24 cellular contexts compared by ENCODE assay signal in the genomic region with DNA sequence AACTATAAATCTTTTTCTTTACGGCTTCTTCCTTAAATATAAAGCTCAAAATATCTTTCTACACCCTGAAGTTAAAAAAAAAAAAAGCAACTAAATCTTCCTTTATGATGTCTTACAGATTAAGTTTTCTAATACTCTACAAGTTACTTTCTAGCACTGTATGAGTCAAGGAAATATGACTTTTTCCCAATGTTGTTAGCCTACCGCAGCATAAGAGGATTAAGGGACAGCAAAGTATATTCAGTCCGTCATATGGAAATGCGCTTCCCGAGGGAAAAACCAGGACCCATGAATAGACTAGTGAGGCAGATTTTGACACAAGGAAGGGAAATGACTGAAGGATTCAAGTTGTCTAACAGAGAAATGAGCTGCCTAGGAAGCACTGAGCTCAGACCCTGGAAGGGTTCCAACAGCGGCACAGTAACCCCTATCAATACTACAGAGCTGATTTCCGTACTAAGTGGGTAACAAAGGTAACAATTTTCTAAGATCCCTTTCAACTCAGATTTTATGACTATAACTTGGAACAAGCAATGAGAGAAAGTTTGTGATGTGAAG. TPM values are rescaled to one million over a fixed set of nuclear protein-coding genes. Genes with fewer than 3 reads are reported as not detected.
DNase-seq lines count a peak whose midpoint lies in the region; ATAC-seq, FAIRE-seq and TF ChIP-seq lines count a peak whose summit lies in the region.
"Had no signal": no experiment of that assay in that cellular context is flagged by ENCODE, and none has a peak within 500 bp of the region (broad histone marks: within the 10 kb centered on the region; RNA-seq: fewer than 3 reads in every experiment).

No MANE protein-coding gene starts in this region.

- H3K9ac ChIP-seq in endothelial cell of umbilical vein (replicated peaks; ENCODE audit: extremely low read depth, insufficient read depth, low read length), result no peak overlapping the region

- dilution Hi-C loops in endothelial cell of umbilical vein (cut with MboI; ENCODE audit: extremely low pct_ligation_motif_present, low sequenced_read_pairs), result no loop called here

- TF ChIP-seq EP300 in esophagus muscularis mucosa (IDR thresholded peaks at IDR 0.05), result no peak

- no peak overlapping the region for H3K4me3 Mint-ChIP-seq in osteocyte (ENCODE audit: unreplicated experiment)
- H3K4me3 Mint-ChIP-seq: activated naive CD4-positive, alpha-beta T cell treated with anti-CD3 and anti-CD28 coated beads for 36 hours; activated T-helper 1 cell treated with anti-CD3 and anti-CD28 coated beads, Interleukin-12 subunit alpha, Interleukin-12 subunit beta, Interleukin-2, Interleukin-4 antibody, amounts not matched to agents 30 ng/mL and 10 ng/mL and 1 ng/mL, durations not matched to agents 14 hours and 24 hours and 36 hours; endodermal cell; immature natural killer cell; stimulated activated naive CD8-positive, alpha-beta T cell treated with anti-CD3 and anti-CD28 coated beads, Interleukin-15, Interleukin-2, amounts not matched to agents 100 ng/mL and 50 ng/mL, for 24 hours had no signal

- no peak for ATAC-seq in HG03457 (IDR thresholded peaks at IDR 0.05; ENCODE audit: unreplicated experiment)
- ATAC-seq: gastroesophageal sphincter, left lobe of liver had no signal

- CTCF ChIA-PET in endothelial cell of umbilical vein (lab: Charles Lee), result interaction anchor here (0.6 to 1.4 kb wide), 4 partner anchors 12 to 56 kb away, joined by 3 to 4 read pairs (median 4); no protein-coding TSS in a partner anchor

- H3K27ac ChIP-seq in endothelial cell of umbilical vein (ENCODE audit: insufficient read depth, low read depth, low read length) (no peak overlapping the region), esophagus muscularis mucosa (replicated peaks in 1 of 4) (no peak overlapping the region)
- H3K27ac ChIP-seq: gastroesophageal sphincter, neutrophil, SJSA1 had no signal

- H3K27ac Mint-ChIP-seq in osteocyte (ENCODE audit: unreplicated experiment), result peak overlapping the region; percentile 38
- H3K27ac Mint-ChIP-seq: activated naive CD4-positive, alpha-beta T cell treated with anti-CD3 and anti-CD28 coated beads for 36 hours; endodermal cell; immature natural killer cell; stimulated activated naive CD8-positive, alpha-beta T cell treated with anti-CD3 and anti-CD28 coated beads, Interleukin-15, Interleukin-2, amounts not matched to agents 100 ng/mL and 50 ng/mL, for 24 hours had no signal

- TF ChIP-seq POLR2A in endothelial cell of umbilical vein (IDR thresholded peaks at IDR 0.05; ENCODE audit: low read depth, low read length), result no peak
- TF ChIP-seq POLR2A in esophagus muscularis mucosa (IDR thresholded peaks at IDR 0.05; ENCODE audit: low read depth), result no peak

- H2AFZ ChIP-seq in endothelial cell of umbilical vein (ENCODE audit: low read depth, low read length), result no peak overlapping the region

- intact Hi-C loops in endothelial cell of umbilical vein (cut with micrococcal nuclease) (loop anchor here (2.0 kb wide), 1 partner anchor 37 kb away; no protein-coding TSS in a partner anchor), esophagus muscularis mucosa (cut with DNase I) (loop anchor here (5.0 kb wide), 1 partner anchor 49 kb away; no protein-coding TSS in a partner anchor)

- no peaks in the 10 kb centered on the region for H3K27me3 ChIP-seq in endothelial cell of umbilical vein (ENCODE audit: control insufficient read depth in 2 of 2, insufficient read depth in 2 of 2, low read length in 2 of 2)
- H3K27me3 ChIP-seq in esophagus muscularis mucosa, result no peaks in the 10 kb centered on the region
- H3K27me3 ChIP-seq: gastroesophageal sphincter, SJSA1 had no signal

- POLR2A ChIA-PET in endothelial cell of umbilical vein (lab: Charles Lee), result interaction anchor here (1.0 kb wide), 1 partner anchor 13 kb away, joined by 3 read pairs; no protein-coding TSS in a partner anchor

- H3K4me1 ChIP-seq in endothelial cell of umbilical vein (ENCODE audit: control insufficient read depth, extremely low read depth, insufficient read depth, low read length), result peaks cover 8% of the 10 kb centered on the region
- peaks cover 6 to 71% (median 40%) of the 10 kb centered on the region in 4 donors for H3K4me1 ChIP-seq in esophagus muscularis mucosa

- TF ChIP-seq CTCF in D721Med (IDR thresholded peaks at IDR 0.05; ENCODE audit: insufficient read depth, missing control alignments) (no peak), endothelial cell of umbilical vein (IDR thresholded peaks at IDR 0.05; ENCODE audit: extremely low read depth in 1 of 2, insufficient read depth in 1 of 2, low read depth in 1 of 2, low read length in 2 of 2) (no peak), osteocyte (IDR thresholded peaks at IDR 0.05) (no peak), esophagus muscularis mucosa (IDR thresholded peaks at IDR 0.05) (no peak)

- H4K20me1 ChIP-seq in endothelial cell of umbilical vein (replicated peaks; ENCODE audit: control insufficient read depth, extremely low read depth, insufficient read depth, low read length), result peaks cover 4% of the 10 kb centered on the region

- H3K36me3 ChIP-seq in endothelial cell of umbilical vein (ENCODE audit: control insufficient read depth in 2 of 2, extremely low read depth in 1 of 2, insufficient read depth in 2 of 2, low read length in 2 of 2) (no peaks in the 10 kb centered on the region), esophagus muscularis mucosa (no peaks in the 10 kb centered on the region)
- H3K36me3 ChIP-seq: gastroesophageal sphincter, neutrophil had no signal

- H3K79me2 ChIP-seq in endothelial cell of umbilical vein (ENCODE audit: control insufficient read depth, insufficient read depth, low read length), result peaks cover 91% of the 10 kb centered on the region

- H3K4me2 ChIP-seq in endothelial cell of umbilical vein (ENCODE audit: insufficient read depth, low read length), result no peak overlapping the region

- no peaks in the 10 kb centered on the region for H3K9me3 Mint-ChIP-seq in osteocyte (ENCODE audit: unreplicated experiment)
- H3K9me3 Mint-ChIP-seq: activated naive CD4-positive, alpha-beta T cell treated with anti-CD3 and anti-CD28 coated beads for 36 hours; activated T-helper 1 cell treated with anti-CD3 and anti-CD28 coated beads, Interleukin-12 subunit alpha, Interleukin-12 subunit beta, Interleukin-2, Interleukin-4 antibody, amounts not matched to agents 30 ng/mL and 10 ng/mL and 1 ng/mL, durations not matched to agents 14 hours and 24 hours and 36 hours; endodermal cell; stimulated activated naive CD8-positive, alpha-beta T cell treated with anti-CD3 and anti-CD28 coated beads, Interleukin-15, Interleukin-2, amounts not matched to agents 100 ng/mL and 50 ng/mL, for 24 hours had no signal

- peaks cover 35% of the 10 kb centered on the region for H3K4me1 Mint-ChIP-seq in osteocyte (ENCODE audit: unreplicated experiment)
- H3K4me1 Mint-ChIP-seq: immature natural killer cell had no signal

- H3K9me3 ChIP-seq in endothelial cell of umbilical vein (replicated peaks; ENCODE audit: control insufficient read depth, insufficient read depth, low read length) (no peaks in the 10 kb centered on the region), esophagus muscularis mucosa (no peaks in the 10 kb centered on the region)
- H3K9me3 ChIP-seq: gastroesophageal sphincter, neutrophil, SJSA1 had no signal

- no peaks in the 10 kb centered on the region for H3K27me3 Mint-ChIP-seq in osteocyte (ENCODE audit: unreplicated experiment)

- 77% methylated on average over 7 of the region's 7 CpGs for WGBS in esophagus muscularis mucosa

- peaks cover 6% of the 10 kb centered on the region for H3K36me3 Mint-ChIP-seq in osteocyte (ENCODE audit: unreplicated experiment)
- H3K36me3 Mint-ChIP-seq: immature natural killer cell had no signal

- no peaks in the 10 kb centered on the region for H3K9me1 ChIP-seq in endothelial cell of umbilical vein (replicated peaks; ENCODE audit: control insufficient read depth, extremely low read depth, insufficient read depth, low read length)

- DNase-seq in D721Med (ENCODE audit: insufficient read length, low spot score), result no peak
- DNase-seq in NCI-H82 treated with DMSO at 0.1 percent for 48 hours (lab: John Stamatoyannopoulos, UW; ENCODE audit: unreplicated experiment), result peak; percentile 28
- peak; percentile 76 for DNase-seq in endothelial cell of umbilical vein (ENCODE audit: low read depth, low spot score)
- DNase-seq in osteocyte (ENCODE audit: extremely low spot score, unreplicated experiment), result no peak
- DNase-seq in NCI-H2196 (lab: John Stamatoyannopoulos, UW; ENCODE audit: unreplicated experiment), result no peak
- DNase-seq in esophagus muscularis mucosa (ENCODE audit: extremely low spot score), result no peak
- DNase-seq: activated CD4-positive, alpha-beta T cell treated with anti-CD3 and anti-CD28 coated beads, Interleukin-2, amount 50 U/mL, for 48 hours; activated naive CD4-positive, alpha-beta T cell treated with anti-CD3 and anti-CD28 coated beads for 36 hours; cortex of kidney; DMS79; endodermal cell; GF-D8; immature natural killer cell; mesenchymal stem cell; NCI-H146; NCI-H510A treated with DMSO at 0.1 percent for 48 hours; T-helper 1 cell had no signal

- FAIRE-seq in D721Med (lab: Jason Lieb, UNC) (peak; percentile 6), endothelial cell of umbilical vein (lab: Jason Lieb, UNC) (no peak)

- H3K4me3 ChIP-seq in endothelial cell of umbilical vein (replicated peaks in 1 of 3; ENCODE audit: insufficient read depth in 1 of 3, low read depth in 1 of 3, low read length in 3 of 3), result no peak overlapping the region
- no peak overlapping the region for H3K4me3 ChIP-seq in esophagus muscularis mucosa
- H3K4me3 ChIP-seq: gastroesophageal sphincter, SJSA1 had no signal

- no TSS peak for BruUV-seq in endothelial cell of umbilical vein (replicated peaks; lab: Mats Ljungman, UMichigan)

RNA-seq across cellular contexts. Expression of gene SEPTIN10, which starts 12.0 kb away (rescaled TPM):
- total RNA-seq in endothelial cell of umbilical vein (105 and 121 TPM in 2 replicates), osteocyte (109 and 113 TPM in 2 replicates), esophagus muscularis mucosa (100 to 1,000 TPM; 133 to 203 (median 159) TPM)
- 17.2 and 26.1 TPM in 2 replicates for polyA plus RNA-seq in endothelial cell of umbilical vein
- 52.4 and 55.9 TPM in 2 replicates for polyA plus RNA-seq in endothelial cell of umbilical vein (2011; cell fraction: cytosol; rRNA removed)
- 46.1 and 58.2 TPM in 2 replicates for polyA plus RNA-seq in endothelial cell of umbilical vein (2011; cell fraction: nucleus; rRNA removed)
- polyA plus RNA-seq in endothelial cell of umbilical vein (2012), result 70.1 and 81.6 TPM in 2 replicates
- polyA minus RNA-seq in endothelial cell of umbilical vein, result 41.8 and 57.7 TPM in 2 replicates
- polyA minus RNA-seq in endothelial cell of umbilical vein (2011; cell fraction: cytosol; rRNA and poly(A)+ RNA removed), result 42.2 TPM
- polyA minus RNA-seq in endothelial cell of umbilical vein (2011; cell fraction: nucleus; rRNA and poly(A)+ RNA removed), result 50.7 and 72.9 TPM in 2 replicates
- polyA plus RNA-seq: immature natural killer cell had no signal

RNA-seq across cellular contexts. Expression of gene SOWAHC, which starts 12.4 kb away (rescaled TPM):
- 3.6 and 4.1 TPM in 2 replicates for total RNA-seq in endothelial cell of umbilical vein
- 0.91 and 1.0 TPM in 2 replicates for polyA plus RNA-seq in endothelial cell of umbilical vein
- polyA plus RNA-seq in endothelial cell of umbilical vein (2011; cell fraction: cytosol; rRNA removed), result 0.83 and 1.2 TPM in 2 replicates
- polyA plus RNA-seq in endothelial cell of umbilical vein (2011; cell fraction: nucleus; rRNA removed), result 1.0 and 1.3 TPM in 2 replicates
- polyA plus RNA-seq in endothelial cell of umbilical vein (2012), result 1.1 and 1.5 TPM in 2 replicates
- 1.5 and 1.7 TPM in 2 replicates for polyA minus RNA-seq in endothelial cell of umbilical vein
- polyA minus RNA-seq in endothelial cell of umbilical vein (2011; cell fraction: cytosol; rRNA and poly(A)+ RNA removed), result 14.1 TPM
- polyA minus RNA-seq in endothelial cell of umbilical vein (2011; cell fraction: nucleus; rRNA and poly(A)+ RNA removed), result 1.5 and 1.6 TPM in 2 replicates
- 11.8 and 12.7 TPM in 2 replicates for total RNA-seq in osteocyte
- total RNA-seq in esophagus muscularis mucosa, result 10 to 100 TPM; 24.1 to 56.8 (median 43.3) TPM

Comparison
In these comparisons a context has a peak if more than half of its experiments do, and no peak if none do; other contexts are left out.
1. DNase-seq: peak in NCI-H82 treated with DMSO at 0.1 percent for 48 hours (single experiment) and endothelial cell of umbilical vein (single experiment); none in D721Med (single experiment), osteocyte (single experiment), NCI-H2196 (single experiment) and esophagus muscularis mucosa (single experiment).